15 cellular contexts compared by ENCODE assay signal in genomic region chr2:28546242-28546641, GRCh38. TPM values are rescaled to one million over a fixed set of nuclear protein-coding genes. Genes with fewer than 3 reads are reported as not detected.
DNase-seq lines count a peak whose midpoint lies in the region; ATAC-seq and TF ChIP-seq lines count a peak whose summit lies in the region.
"Had no signal": no experiment of that assay in that cellular context is flagged by ENCODE, and none has a peak within 500 bp of the region (broad histone marks: within the 10 kb centered on the region; RNA-seq: fewer than 3 reads in every experiment).

No MANE protein-coding gene starts in this region.

- DNase-seq in KBM-7: peak; percentile 38
- DNase-seq in SKM-1 treated with dmso at 0.1 percent for 144 hours (lab: John Stamatoyannopoulos, UW; ENCODE audit: unreplicated experiment): peak; percentile 51
- no peak for DNase-seq in immature natural killer cell
- peak; percentile 15 for DNase-seq in sigmoid colon
- DNase-seq in germinal center (ENCODE audit: low spot score): no peak
- no peak for DNase-seq in RPMI8226
- DNase-seq: activated CD4-positive, alpha-beta T cell treated with anti-CD3 and anti-CD28 coated beads, Interleukin-2, amount 50 U/mL, for 4 hours; DMS 273 treated with DMSO at 0.1 percent for 48 hours; left lung; NCI-H1092 treated with DMSO at 0.1 percent for 48 hours; NCI-H2171; ovary had no signal

- peaks cover 60 to 70% of the 10 kb centered on the region in 2 donors for H3K4me1 Mint-ChIP-seq in immature natural killer cell
- H3K4me1 Mint-ChIP-seq: IgD-negative memory B cell had no signal

- 64 to 67% methylated on average over 7 of the region's 7 CpGs for WGBS in sigmoid colon, 2 donors

- no peak overlapping the region for H3K27ac ChIP-seq in sigmoid colon
- H3K27ac ChIP-seq: left lung, ovary, thoracic aorta had no signal

- in situ Hi-C loops in KBM-7 (cut with MboI; ENCODE audit: low pct_unique_long_range_greater_than_20kb, low sequenced_read_pairs): no loop called here

- H3K27me3 Mint-ChIP-seq in immature natural killer cell (ENCODE audit: low read depth in 3 of 3): peaks cover 3 to 22% (median 19%) of the 10 kb centered on the region in 3 donors

- no peak overlapping the region for H3K4me3 ChIP-seq in sigmoid colon
- H3K4me3 ChIP-seq: left lung, ovary, thoracic aorta had no signal

- no peaks in the 10 kb centered on the region for H3K9me3 Mint-ChIP-seq in immature natural killer cell

- H3K4me1 ChIP-seq in sigmoid colon: no peaks in the 10 kb centered on the region
- H3K4me1 ChIP-seq: left lung had no signal

- H3K9me3 ChIP-seq in sigmoid colon: no peaks in the 10 kb centered on the region
- H3K9me3 ChIP-seq: left lung, ovary, thoracic aorta had no signal

- no peaks in the 10 kb centered on the region for H3K27me3 ChIP-seq in sigmoid colon
- H3K27me3 ChIP-seq: left lung, ovary had no signal

- peak overlapping the region; percentile 90 to 97 (median 94) for H3K27ac Mint-ChIP-seq in immature natural killer cell

- intact Hi-C loops in sigmoid colon (cut with DNase I): no loop called here

- H3K4me3 Mint-ChIP-seq in immature natural killer cell: peak overlapping the region; percentile 27 to 88 (median 58)
- H3K4me3 Mint-ChIP-seq: IgD-negative memory B cell had no signal

- no peaks in the 10 kb centered on the region for H3K36me3 Mint-ChIP-seq in immature natural killer cell
- H3K36me3 Mint-ChIP-seq: IgD-negative memory B cell had no signal

- no peak for TF ChIP-seq EP300 in sigmoid colon (IDR thresholded peaks at IDR 0.05)

- no peak for TF ChIP-seq CTCF in sigmoid colon (IDR thresholded peaks at IDR 0.05)

- ATAC-seq in GM18868 (IDR thresholded peaks at IDR 0.05; ENCODE audit: unreplicated experiment): no peak
- ATAC-seq: left lung had no signal

- no peak for TF ChIP-seq POLR2A in sigmoid colon (IDR thresholded peaks at IDR 0.05)

- no peaks in the 10 kb centered on the region for H3K36me3 ChIP-seq in sigmoid colon
- H3K36me3 ChIP-seq: left lung, ovary, thoracic aorta had no signal

RNA-seq across cellular contexts. Expression of gene PLB1, which starts 50.4 kb away (rescaled TPM):
- 1 to 10 TPM in 1 of 3 donors, under 1 TPM in 1, not detected in 1; 0.43 to 1.2 TPM for polyA plus RNA-seq in immature natural killer cell
- 10 to 100 TPM in 1 of 4 donors, 1 to 10 TPM in 3; 2.1 to 18.3 (median 5.7) TPM for total RNA-seq in sigmoid colon
- 1 to 10 TPM; 1.2 to 1.8 (median 1.4) TPM for polyA plus RNA-seq in sigmoid colon
- polyA plus RNA-seq: IgD-negative memory B cell had no signal

Comparison
In these comparisons a context has a peak if more than half of its experiments do, and no peak if none do; other contexts are left out.
1. DNase-seq: peak in KBM-7 (single experiment), SKM-1 treated with dmso at 0.1 percent for 144 hours (single experiment) and sigmoid colon (single experiment); none in immature natural killer cell (0 of 3), germinal center (single experiment) and RPMI8226 (single experiment).